29 cellular contexts compared by ENCODE assay signal in genomic region chr14:59582161-59582560, GRCh38. TPM values are rescaled to one million over a fixed set of nuclear protein-coding genes. Genes with fewer than 3 reads are reported as not detected.
DNase-seq lines count a peak whose midpoint lies in the region; ATAC-seq, FAIRE-seq and TF ChIP-seq lines count a peak whose summit lies in the region.
"Had no signal": no experiment of that assay in that cellular context is flagged by ENCODE, and none has a peak within 500 bp of the region (broad histone marks: within the 10 kb centered on the region; RNA-seq: fewer than 3 reads in every experiment).

No MANE protein-coding gene starts in this region.

- FAIRE-seq in HTR-8/SVneo (lab: Jason Lieb, UNC): peak; percentile 84
- FAIRE-seq: A204.1, H54, pancreas had no signal

- peaks cover 7% of the 10 kb centered on the region for H3K27me3 Mint-ChIP-seq in activated CD4-positive, alpha-beta T cell treated with anti-CD3 and anti-CD28 coated beads, Interleukin-2, amount 10 ng/mL, durations not matched to agents 24 days and 14 days

- no peaks in the 10 kb centered on the region for H3K36me3 ChIP-seq in A673 (ENCODE audit: insufficient read depth, low read length, poor library complexity, severe bottlenecking)
- no peaks in the 10 kb centered on the region for H3K36me3 ChIP-seq in gastrocnemius medialis
- H3K36me3 ChIP-seq: pancreas, SJSA1, WERI-Rb-1 had no signal

- H3K4me3 ChIP-seq in A673 (ENCODE audit: low read depth, low read length, poor library complexity, severe bottlenecking) (no peak overlapping the region), gastrocnemius medialis (no peak overlapping the region)
- H3K4me3 ChIP-seq: pancreas, SJSA1, smooth muscle cell had no signal

- H3K27ac ChIP-seq in A673 (ENCODE audit: low read depth, low read length, poor library complexity, severe bottlenecking) (no peak overlapping the region), gastrocnemius medialis (no peak overlapping the region)
- H3K27ac ChIP-seq: pancreas, SJSA1, testis, WERI-Rb-1 had no signal

- no peaks in the 10 kb centered on the region for H3K36me3 Mint-ChIP-seq in activated CD4-positive, alpha-beta T cell treated with anti-CD3 and anti-CD28 coated beads, Interleukin-2, amount 10 ng/mL, durations not matched to agents 24 days and 14 days (ENCODE audit: low read depth)
- H3K36me3 Mint-ChIP-seq: activated naive CD8-positive, alpha-beta T cell; CD4-positive, CD25-positive, alpha-beta regulatory T cell; immature natural killer cell had no signal

- intact Hi-C loops in A673 (cut with micrococcal nuclease; ENCODE audit: unreplicated experiment): loop anchor here (2.0 kb wide), 1 partner anchor 37 kb away; no protein-coding TSS in a partner anchor
- intact Hi-C loops in left cardiac atrium (cut with DNase I): no loop called here
- intact Hi-C loops in activated CD4-positive, alpha-beta T cell treated with anti-CD3 and anti-CD28 coated beads, Interleukin-2, amount 10 ng/mL, durations not matched to agents 24 days and 14 days (cut with micrococcal nuclease): loop anchor here (10.0 kb wide), 1 partner anchor 603 kb away; no protein-coding TSS in a partner anchor
- intact Hi-C loops in gastrocnemius medialis (cut with DNase I; ENCODE audit: low total_unique reads): no loop called here

- H3K9me3 Mint-ChIP-seq in activated CD4-positive, alpha-beta T cell treated with anti-CD3 and anti-CD28 coated beads, Interleukin-2, amount 10 ng/mL, durations not matched to agents 24 days and 14 days: no peaks in the 10 kb centered on the region
- H3K9me3 Mint-ChIP-seq: CD4-positive, CD25-positive, alpha-beta regulatory T cell; effector memory CD8-positive, alpha-beta T cell; immature natural killer cell had no signal

- H3K4me1 ChIP-seq in A673 (ENCODE audit: insufficient read depth, low read length, poor library complexity, severe bottlenecking) (peaks cover 36% of the 10 kb centered on the region), gastrocnemius medialis (no peaks in the 10 kb centered on the region)
- H3K4me1 ChIP-seq: pancreas, SJSA1 had no signal

- CTCF ChIA-PET in A673 (lab: Charles Lee): no interaction called here

- POLR2A ChIA-PET in A673 (lab: Charles Lee; ENCODE audit: low non-redundant PET): interaction anchor here (0.9 kb wide), 1 partner anchor 1055 kb away, joined by 3 read pairs; no protein-coding TSS in a partner anchor

- no peak overlapping the region for H3K4me3 Mint-ChIP-seq in activated CD4-positive, alpha-beta T cell treated with anti-CD3 and anti-CD28 coated beads, Interleukin-2, amount 10 ng/mL, durations not matched to agents 24 days and 14 days
- H3K4me3 Mint-ChIP-seq: activated naive CD8-positive, alpha-beta T cell; CD4-positive, CD25-positive, alpha-beta regulatory T cell; effector memory CD8-positive, alpha-beta T cell; immature natural killer cell had no signal

- ATAC-seq in left cardiac atrium (no peak), gastrocnemius medialis (no peak)
- ATAC-seq: effector memory CD8-positive, alpha-beta T cell; pancreas had no signal

- H3K4me1 Mint-ChIP-seq in activated CD4-positive, alpha-beta T cell treated with anti-CD3 and anti-CD28 coated beads, Interleukin-2, amount 10 ng/mL, durations not matched to agents 24 days and 14 days: peaks cover 4% of the 10 kb centered on the region

- no TSS peak for BruUV-seq in A673 (replicated peaks; lab: Mats Ljungman, UMichigan)

- no peaks in the 10 kb centered on the region for H3K27me3 ChIP-seq in A673 (replicated peaks; ENCODE audit: insufficient read depth, low read depth, low read length, poor library complexity)
- no peaks in the 10 kb centered on the region for H3K27me3 ChIP-seq in gastrocnemius medialis
- H3K27me3 ChIP-seq: pancreas, SJSA1, testis had no signal

- peak; percentile 12 for DNase-seq in A673 (ENCODE audit: low spot score)
- DNase-seq in HTR-8/SVneo (ENCODE audit: insufficient read length, low spot score): no peak
- DNase-seq in NCI-H82 (lab: John Stamatoyannopoulos, UW): peak; percentile 73
- peak; percentile 52 for DNase-seq in inferior parietal cortex (ENCODE audit: extremely low spot score)
- no peak for DNase-seq in SIG-M5 treated with dmso at 0.1 percent for 504 hours (lab: John Stamatoyannopoulos, UW; ENCODE audit: unreplicated experiment)
- no peak for DNase-seq in left cardiac atrium
- DNase-seq in activated CD4-positive, alpha-beta T cell treated with anti-CD3 and anti-CD28 coated beads, Interleukin-2, amount 10 ng/mL, durations not matched to agents 24 days and 14 days: no peak
- no peak for DNase-seq in gastrocnemius medialis
- DNase-seq: activated CD8-positive, alpha-beta memory T cell treated with anti-CD3 and anti-CD28 coated beads for 24 hours; activated effector memory CD4-positive, alpha-beta T cell treated with Interleukin-2 at 50 U/mL for 16 hours; CD4-positive, CD25-positive, alpha-beta regulatory T cell; cortex of kidney; effector memory CD8-positive, alpha-beta T cell; EL; immature natural killer cell; Karpas-422; NCI-H146; NCI-H748 treated with DMSO at 0.1 percent for 48 hours; pancreas; RPMI8226; stimulated activated naive CD4-positive, alpha-beta T cell; testis; WERI-Rb-1 had no signal

- in situ Hi-C loops in gastrocnemius medialis (cut with MboI; ENCODE audit: low sequenced_read_pairs in 4 of 4): no loop called here

- no peak for TF ChIP-seq POLR2A in gastrocnemius medialis (IDR thresholded peaks at IDR 0.05)

- TF ChIP-seq CTCF in A673 (conservative IDR thresholded peaks at IDR 0.05; ENCODE audit: low read depth, low read length) (no peak), gastrocnemius medialis (IDR thresholded peaks at IDR 0.05 in 4 of 5, conservative IDR thresholded peaks at IDR 0.05 in 1 of 5) (no peak)

- H3K9me3 ChIP-seq in A673 (ENCODE audit: low read depth, low read length, poor library complexity, severe bottlenecking) (no peaks in the 10 kb centered on the region), gastrocnemius medialis (no peaks in the 10 kb centered on the region)
- H3K9me3 ChIP-seq: pancreas, SJSA1, testis had no signal

- no peak overlapping the region for H3K27ac Mint-ChIP-seq in activated CD4-positive, alpha-beta T cell treated with anti-CD3 and anti-CD28 coated beads, Interleukin-2, amount 10 ng/mL, durations not matched to agents 24 days and 14 days
- H3K27ac Mint-ChIP-seq: activated naive CD8-positive, alpha-beta T cell; CD4-positive, CD25-positive, alpha-beta regulatory T cell; effector memory CD8-positive, alpha-beta T cell; immature natural killer cell had no signal

RNA-seq across cellular contexts. Expression of gene CCDC175, which starts 5.5 kb away (rescaled TPM):
- 0.47 TPM in 1 of 2 replicates, not detected in the other for total RNA-seq in A673 (2021)
- not detected for total RNA-seq in left cardiac atrium
- not detected in 2 replicates for total RNA-seq in activated CD4-positive, alpha-beta T cell treated with anti-CD3 and anti-CD28 coated beads, Interleukin-2, amount 10 ng/mL, durations not matched to agents 24 days and 14 days
- not detected for total RNA-seq in gastrocnemius medialis
- total RNA-seq: epithelial cell of proximal tubule, pancreas, SJSA1, smooth muscle cell had no signal

Comparison
In these comparisons a context has a peak if more than half of its experiments do, and no peak if none do; other contexts are left out.
1. DNase-seq: peak in A673 (single experiment), NCI-H82 (single experiment) and inferior parietal cortex (single experiment); none in HTR-8/SVneo (single experiment), SIG-M5 treated with dmso at 0.1 percent for 504 hours (single experiment), left cardiac atrium (single experiment), activated CD4-positive, alpha-beta T cell treated with anti-CD3 and anti-CD28 coated beads, Interleukin-2, amount 10 ng/mL, durations not matched to agents 24 days and 14 days (single experiment) and gastrocnemius medialis (0 of 2).
2. intact Hi-C loops: an anchor here in A673 (2.0 kb wide) and activated CD4-positive, alpha-beta T cell treated with anti-CD3 and anti-CD28 coated beads, Interleukin-2, amount 10 ng/mL, durations not matched to agents 24 days and 14 days (10.0 kb wide); none called in left cardiac atrium and gastrocnemius medialis.